Comparison of ENCODE assay signal across 10 cellular contexts in the genomic region with DNA sequence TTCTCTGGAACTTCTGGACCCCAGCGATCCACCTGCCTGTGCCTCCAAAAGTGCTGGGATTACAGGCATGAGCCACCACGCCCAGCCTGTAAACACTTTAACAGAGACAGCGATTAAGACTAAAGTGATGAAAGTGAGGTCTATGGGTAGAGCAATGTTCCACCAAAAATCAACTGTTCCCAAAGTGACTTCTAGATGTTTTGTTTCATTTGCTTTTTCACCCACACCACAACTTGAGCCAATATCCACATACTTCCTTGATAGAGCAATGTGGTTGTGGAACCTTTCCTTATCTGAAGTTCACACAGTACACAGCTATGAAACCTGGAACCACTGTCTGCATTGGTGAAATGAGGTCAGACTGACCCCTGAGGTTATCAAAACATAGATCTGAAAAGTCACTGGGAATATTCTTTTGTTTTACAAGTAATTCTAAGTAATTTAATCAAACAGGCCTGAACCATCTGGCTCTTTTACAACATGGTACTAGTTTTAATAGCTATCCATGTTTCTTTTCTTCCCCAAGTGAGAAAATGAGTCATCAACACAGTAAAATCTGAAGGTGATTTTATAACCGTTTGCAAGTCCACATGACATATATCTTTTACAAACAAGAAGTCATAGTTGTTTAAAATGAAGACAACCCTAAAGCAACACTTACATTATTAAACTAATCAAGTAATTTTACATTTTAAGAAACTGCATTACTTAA.
DNase-seq lines count a peak whose midpoint lies in the region; TF ChIP-seq lines count a peak whose summit lies in the region.
"Had no signal": no experiment of that assay in that cellular context is flagged by ENCODE, and none has a peak within 500 bp of the region (broad histone marks: within the 10 kb centered on the region; RNA-seq: fewer than 3 reads in every experiment).

No MANE protein-coding gene starts in this region.

- H4K20me1 ChIP-seq in osteoblast (ENCODE audit: insufficient read depth, low read length), result no peaks in the 10 kb centered on the region

- H3K79me2 ChIP-seq in osteoblast (ENCODE audit: insufficient read depth, low read length), result no peaks in the 10 kb centered on the region

- POLR2A ChIA-PET in CD8-positive, alpha-beta memory T cell (lab: Charles Lee), result no interaction called here

- no peaks in the 10 kb centered on the region for H3K27me3 ChIP-seq in CD8-positive, alpha-beta memory T cell (ENCODE audit: insufficient read depth, low read length, poor library complexity, severe bottlenecking)
- H3K27me3 ChIP-seq in esophagus muscularis mucosa, result no peaks in the 10 kb centered on the region
- no peaks in the 10 kb centered on the region for H3K27me3 ChIP-seq in osteoblast (ENCODE audit: insufficient read depth, low read length)

- no peaks in the 10 kb centered on the region for H3K4me1 Mint-ChIP-seq in CD8-positive, alpha-beta memory T cell

- H2AFZ ChIP-seq in osteoblast (ENCODE audit: low read length), result no peak overlapping the region

- TF ChIP-seq CTCF in esophagus muscularis mucosa (IDR thresholded peaks at IDR 0.05) (no peak), osteoblast (IDR thresholded peaks at IDR 0.05; ENCODE audit: extremely low read depth, low read depth, low read length) (no peak)

- peaks cover 3 to 4% of the 10 kb centered on the region in 2 donors for H3K27me3 Mint-ChIP-seq in CD8-positive, alpha-beta memory T cell
- H3K27me3 Mint-ChIP-seq: naive thymus-derived CD4-positive, alpha-beta T cell had no signal

- peak overlapping the region; percentile 23 for H3K4me2 ChIP-seq in osteoblast (ENCODE audit: insufficient read depth, low read length)

- no peaks in the 10 kb centered on the region for H3K9me3 ChIP-seq in CD8-positive, alpha-beta memory T cell (ENCODE audit: low read length)
- H3K9me3 ChIP-seq in esophagus muscularis mucosa (no peaks in the 10 kb centered on the region), osteoblast (ENCODE audit: low read depth, low read length) (no peaks in the 10 kb centered on the region)

- H3K27ac ChIP-seq in CD8-positive, alpha-beta memory T cell (ENCODE audit: low read depth, low read length), result peak overlapping the region; percentile 53
- H3K27ac ChIP-seq in esophagus muscularis mucosa (replicated peaks in 1 of 4), result peak overlapping the region; percentile 32 to 56 (median 42)
- peak overlapping the region; percentile 75 for H3K27ac ChIP-seq in osteoblast (ENCODE audit: low read depth, low read length)

- no peak for TF ChIP-seq EP300 in esophagus muscularis mucosa (IDR thresholded peaks at IDR 0.05)

- H3K4me3 ChIP-seq in CD8-positive, alpha-beta memory T cell (ENCODE audit: low read length), result no peak overlapping the region
- H3K4me3 ChIP-seq in esophagus muscularis mucosa (no peak overlapping the region), osteoblast (ENCODE audit: insufficient read depth, low read length) (no peak overlapping the region)

- no peaks in the 10 kb centered on the region for H3K36me3 ChIP-seq in CD8-positive, alpha-beta memory T cell (ENCODE audit: insufficient read depth, low read length)
- no peaks in the 10 kb centered on the region for H3K36me3 ChIP-seq in esophagus muscularis mucosa
- H3K36me3 ChIP-seq in osteoblast (ENCODE audit: insufficient read depth, low read length), result no peaks in the 10 kb centered on the region

- H3K36me3 Mint-ChIP-seq in CD8-positive, alpha-beta memory T cell, result no peaks in the 10 kb centered on the region
- H3K36me3 Mint-ChIP-seq: naive thymus-derived CD4-positive, alpha-beta T cell had no signal

- no peak for DNase-seq in CD8-positive, alpha-beta memory T cell
- DNase-seq in NCI-H69 (lab: John Stamatoyannopoulos, UW), result peak; percentile 56
- DNase-seq in esophagus muscularis mucosa (ENCODE audit: extremely low spot score), result no peak
- DNase-seq in osteoblast (ENCODE audit: insufficient read length, low spot score, missing footprints), result no peak
- no peak for DNase-seq in NCI-H82 (lab: John Stamatoyannopoulos, UW)
- no peak for DNase-seq in KG1 (lab: John Stamatoyannopoulos, UW)
- DNase-seq in activated CD4-positive, alpha-beta T cell treated with anti-CD3 and anti-CD28 coated beads for 4 hours, result no peak
- DNase-seq in NCI-H2171 treated with DMSO at 0.1 percent for 48 hours (lab: John Stamatoyannopoulos, UW), result no peak
- DNase-seq: naive thymus-derived CD4-positive, alpha-beta T cell; NCI-H1417 had no signal

- no peak for TF ChIP-seq POLR2A in esophagus muscularis mucosa (IDR thresholded peaks at IDR 0.05; ENCODE audit: low read depth)

- no peak overlapping the region for H3K27ac Mint-ChIP-seq in CD8-positive, alpha-beta memory T cell
- H3K27ac Mint-ChIP-seq: naive thymus-derived CD4-positive, alpha-beta T cell had no signal

- CTCF ChIA-PET in CD8-positive, alpha-beta memory T cell (lab: Charles Lee), result no interaction called here

- no peaks in the 10 kb centered on the region for H3K4me1 ChIP-seq in CD8-positive, alpha-beta memory T cell (ENCODE audit: insufficient read depth, low read length)
- H3K4me1 ChIP-seq in esophagus muscularis mucosa (peaks cover 0 to 29% (median 20%) of the 10 kb centered on the region in 4 donors), osteoblast (ENCODE audit: insufficient read depth, low read length) (peaks cover 41% of the 10 kb centered on the region)

- WGBS in esophagus muscularis mucosa, result 60% methylated on average over 4 of the region's 4 CpGs

- intact Hi-C loops in esophagus muscularis mucosa (cut with DNase I), result no loop called here

- no peak overlapping the region for H3K4me3 Mint-ChIP-seq in CD8-positive, alpha-beta memory T cell
- H3K4me3 Mint-ChIP-seq: naive thymus-derived CD4-positive, alpha-beta T cell had no signal

- H3K9me3 Mint-ChIP-seq in CD8-positive, alpha-beta memory T cell, result peaks cover 0 to 2% (median 0%) of the 10 kb centered on the region in 5 donors
- H3K9me3 Mint-ChIP-seq: naive thymus-derived CD4-positive, alpha-beta T cell had no signal
